In genomic region chr11:73139476-73140198, GRCh38 we compare ENCODE assay signal across 8 cellular contexts. TPM values are rescaled to one million over a fixed set of nuclear protein-coding genes. Genes with fewer than 3 reads are reported as not detected.
DNase-seq lines count a peak whose midpoint lies in the region; ATAC-seq and TF ChIP-seq lines count a peak whose summit lies in the region.

No MANE protein-coding gene starts in this region.

- DNase-seq in activated T-cell treated with anti-CD3 and anti-CD28 coated beads, Interleukin-2, amount 50 U/mL, for 24 hours = no peak
- DNase-seq in activated T-cell treated with anti-CD3 and anti-CD28 coated beads for 4 hours = no peak
- no peak for DNase-seq in activated CD8-positive, alpha-beta T cell treated with anti-CD3 and anti-CD28 coated beads for 36 hours
- DNase-seq in immature natural killer cell = no peak
- DNase-seq in thoracic aorta (ENCODE audit: low spot score) = no peak
- no peak for DNase-seq in NCI-H2081 (lab: John Stamatoyannopoulos, UW)
- no peak for DNase-seq in left lobe of liver (ENCODE audit: low spot score)

- H3K9me3 Mint-ChIP-seq in activated T-cell treated with anti-CD3 and anti-CD28 coated beads, Interleukin-2, amount 50 U/mL, for 24 hours = no peaks in the 10 kb centered on the region
- no peaks in the 10 kb centered on the region for H3K9me3 Mint-ChIP-seq in activated CD8-positive, alpha-beta T cell treated with anti-CD3 and anti-CD28 coated beads for 36 hours
- H3K9me3 Mint-ChIP-seq in immature natural killer cell = no peaks in the 10 kb centered on the region

- no peak overlapping the region for H3K27ac Mint-ChIP-seq in activated T-cell treated with anti-CD3 and anti-CD28 coated beads, Interleukin-2, amount 50 U/mL, for 24 hours
- no peak overlapping the region for H3K27ac Mint-ChIP-seq in activated CD8-positive, alpha-beta T cell treated with anti-CD3 and anti-CD28 coated beads for 36 hours
- peak overlapping the region in 2 of 6 donors; percentile 90 to 95 for H3K27ac Mint-ChIP-seq in immature natural killer cell

- no peaks in the 10 kb centered on the region for H3K9me3 ChIP-seq in thoracic aorta

- no peak for TF ChIP-seq CTCF in activated CD8-positive, alpha-beta T cell treated with anti-CD3 and anti-CD28 coated beads for 36 hours (IDR thresholded peaks at IDR 0.05)
- no peak for TF ChIP-seq CTCF in thoracic aorta (IDR thresholded peaks at IDR 0.05)

- CTCF ChIA-PET in activated CD8-positive, alpha-beta T cell treated with anti-CD3 and anti-CD28 coated beads for 36 hours (lab: Charles Lee) = interaction anchor here (4.1 kb wide), 1 partner anchor 39 kb away, joined by 23 read pairs; no protein-coding TSS in a partner anchor

- no peaks in the 10 kb centered on the region for H3K27me3 Mint-ChIP-seq in activated T-cell treated with anti-CD3 and anti-CD28 coated beads, Interleukin-2, amount 50 U/mL, for 24 hours
- no peaks in the 10 kb centered on the region for H3K27me3 Mint-ChIP-seq in activated CD8-positive, alpha-beta T cell treated with anti-CD3 and anti-CD28 coated beads for 36 hours
- peaks cover 14 to 21% (median 19%) of the 10 kb centered on the region in 3 donors for H3K27me3 Mint-ChIP-seq in immature natural killer cell (ENCODE audit: low read depth in 3 of 3)

- peak overlapping the region; percentile 96 for H3K4me3 Mint-ChIP-seq in activated T-cell treated with anti-CD3 and anti-CD28 coated beads, Interleukin-2, amount 50 U/mL, for 24 hours
- H3K4me3 Mint-ChIP-seq in activated CD8-positive, alpha-beta T cell treated with anti-CD3 and anti-CD28 coated beads for 36 hours = peak overlapping the region; percentile 98
- peak overlapping the region in 3 of 5 donors; percentile 89 to 94 (median 90) for H3K4me3 Mint-ChIP-seq in immature natural killer cell

- intact Hi-C loops in activated CD8-positive, alpha-beta T cell treated with anti-CD3 and anti-CD28 coated beads for 36 hours (cut with micrococcal nuclease) = no loop called here

- H3K4me1 ChIP-seq in thoracic aorta (ENCODE audit: control insufficient read depth in 1 of 2, low read depth in 2 of 2) = peaks cover 29 to 67% of the 10 kb centered on the region in 2 donors

- peak overlapping the region in 1 of 2 donors; percentile 91 for H3K27ac ChIP-seq in thoracic aorta

- H3K4me3 ChIP-seq in thoracic aorta = peak overlapping the region; percentile 81

- peaks cover 47% of the 10 kb centered on the region for H3K36me3 Mint-ChIP-seq in activated T-cell treated with anti-CD3 and anti-CD28 coated beads, Interleukin-2, amount 50 U/mL, for 24 hours (ENCODE audit: low read depth)
- peaks cover 18% of the 10 kb centered on the region for H3K36me3 Mint-ChIP-seq in activated CD8-positive, alpha-beta T cell treated with anti-CD3 and anti-CD28 coated beads for 36 hours (ENCODE audit: low read depth)
- H3K36me3 Mint-ChIP-seq in immature natural killer cell = peaks cover 0 to 11% (median 6%) of the 10 kb centered on the region in 3 donors

- peaks cover 4% of the 10 kb centered on the region for H3K36me3 ChIP-seq in thoracic aorta

- no peaks in the 10 kb centered on the region for H3K27me3 ChIP-seq in thoracic aorta (replicated peaks; ENCODE audit: insufficient read depth)

- POLR2A ChIA-PET in activated CD8-positive, alpha-beta T cell treated with anti-CD3 and anti-CD28 coated beads for 36 hours (lab: Charles Lee) = interaction anchor here (0.6 kb wide), 2 partner anchors 173 to 300 kb away, joined by 3 to 4 read pairs; no protein-coding TSS in a partner anchor

- H3K4me1 Mint-ChIP-seq in activated T-cell treated with anti-CD3 and anti-CD28 coated beads, Interleukin-2, amount 50 U/mL, for 24 hours (ENCODE audit: low read depth) = peaks cover 54% of the 10 kb centered on the region
- peaks cover 40% of the 10 kb centered on the region for H3K4me1 Mint-ChIP-seq in activated CD8-positive, alpha-beta T cell treated with anti-CD3 and anti-CD28 coated beads for 36 hours (ENCODE audit: low read depth)
- H3K4me1 Mint-ChIP-seq in immature natural killer cell = peaks cover 29 to 41% of the 10 kb centered on the region in 2 donors

- ATAC-seq in activated CD8-positive, alpha-beta T cell treated with anti-CD3 and anti-CD28 coated beads for 36 hours = no peak
- ATAC-seq in thoracic aorta (ENCODE audit: insufficient number of reproducible peaks, low FRiP score, low read depth) (no peak), left lobe of liver (no peak), GM21515 (IDR thresholded peaks at IDR 0.05; ENCODE audit: unreplicated experiment) (no peak)

RNA-seq across cellular contexts. Expression of gene FCHSD2, which starts 2.5 kb away (rescaled TPM):
- 10 to 100 TPM; 23.6 to 24.8 TPM for total RNA-seq in activated CD8-positive, alpha-beta T cell treated with anti-CD3 and anti-CD28 coated beads for 36 hours
- 10 to 100 TPM in 2 of 3 donors, 1 to 10 TPM in 1; 9.7 to 25.6 (median 11.9) TPM for polyA plus RNA-seq in immature natural killer cell
- total RNA-seq in thoracic aorta (10 to 100 TPM; 56.5 to 75.3 TPM), left lobe of liver (19.2 TPM)
